ENCODE assay signal across 29 cellular contexts in the genomic region with DNA sequence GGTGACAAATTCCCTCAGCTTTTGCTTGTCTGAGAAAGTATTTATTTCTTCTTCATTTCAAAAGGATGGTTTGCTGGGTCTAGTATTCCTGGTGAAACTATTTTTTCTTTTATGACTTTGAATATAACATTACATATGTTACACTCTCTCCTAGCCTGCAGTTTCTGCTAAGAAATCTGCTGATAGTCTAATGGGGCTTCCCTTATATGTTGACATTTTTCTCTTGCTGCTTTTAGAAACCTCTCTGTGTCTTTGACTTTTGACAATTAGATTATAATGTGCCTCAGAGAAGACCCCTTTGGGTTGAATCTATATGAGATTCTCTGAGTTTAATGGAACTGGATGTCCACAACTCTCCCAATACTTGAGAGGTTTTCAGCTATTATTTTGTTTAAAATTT. TPM values are rescaled to one million over a fixed set of nuclear protein-coding genes. Genes with fewer than 3 reads are reported as not detected.
"Had no signal": no experiment of that assay in that cellular context is flagged by ENCODE, and none has a peak within 500 bp of the region (broad histone marks: within the 10 kb centered on the region; RNA-seq: fewer than 3 reads in every experiment).

No MANE protein-coding gene starts in this region.

- ATAC-seq: activated CD4-positive, alpha-beta T cell treated with anti-CD3 and anti-CD28 coated beads for 36 hours; activated T-cell treated with anti-CD3 and anti-CD28 coated beads, Interleukin-2, amount 50 U/mL, for 4 hours; activated T-helper 17 cell treated with anti-CD3 and anti-CD28 coated beads, Interleukin-2, amount 50 U/mL, for 72 hours; esophagus mucosa had no signal

- H3K27me3 ChIP-seq: brain microvascular endothelial cell had no signal

- DNase-seq: activated CD4-positive, alpha-beta memory T cell treated with anti-CD3 and anti-CD28 coated beads, Interleukin-2, amount 10 ng/mL, durations not matched to agents 7 days and 5 days; activated CD4-positive, alpha-beta T cell treated with anti-CD3 and anti-CD28 coated beads for 36 hours; activated CD4-positive, alpha-beta T cell treated with anti-CD3 and anti-CD28 coated beads, Interleukin-2, amount 10 ng/mL, durations not matched to agents 24 days and 14 days; activated CD4-positive, alpha-beta T cell treated with anti-CD3 and anti-CD28 coated beads, Interleukin-2, amount 50 U/mL, for 4 hours; activated CD4-positive, CD25-positive, alpha-beta regulatory T cell; activated CD4-positive, CD25-positive, alpha-beta regulatory T cell treated with anti-CD3 and anti-CD28 coated beads, Interleukin-2, amount 50 U/mL, for 72 hours; activated CD8-positive, alpha-beta memory T cell treated with anti-CD3 and anti-CD28 coated beads, Interleukin-2, amount 50 U/mL, for 48 hours; activated effector memory CD4-positive, alpha-beta T cell treated with Interleukin-2 at 50 U/mL for 16 hours; activated gamma-delta T cell treated with Interleukin-2 at 50 U/mL for 16 hours; activated naive CD4-positive, alpha-beta T cell treated with anti-CD3 and anti-CD28 coated beads, Interleukin-2, amount 50 U/mL, for 16 hours; activated naive CD4-positive, alpha-beta T cell treated with Interleukin-2 at 50 U/mL for 16 hours; activated T-cell treated with anti-CD3 and anti-CD28 coated beads for 4 hours; activated T-cell treated with anti-CD3 and anti-CD28 coated beads, Interleukin-2, amount 50 U/mL, for 4 hours; amniotic stem cell; anterior cingulate cortex; brain microvascular endothelial cell; caudate nucleus; cortex of kidney; dermis blood vessel endothelial cell; effector CD8-positive, alpha-beta T cell; foreskin fibroblast; head of caudate nucleus; T-helper 2 cell had no signal

- H3K36me3 ChIP-seq: brain microvascular endothelial cell had no signal

- H3K27ac ChIP-seq: brain microvascular endothelial cell had no signal

RNA-seq across cellular contexts. Expression of gene STEAP4, which starts 53.1 kb away (rescaled TPM):
- total RNA-seq: activated CD4-positive, alpha-beta memory T cell treated with anti-CD3 and anti-CD28 coated beads, Interleukin-2, amount 10 ng/mL, durations not matched to agents 7 days and 5 days; activated CD4-positive, alpha-beta T cell treated with anti-CD3 and anti-CD28 coated beads for 36 hours; activated T-helper 17 cell treated with anti-CD3 and anti-CD28 coated beads, Interleukin-2, amount 50 U/mL, for 72 hours; astrocyte; chondrocyte; dermis blood vessel endothelial cell; endothelial cell of umbilical vein; T-helper 1 cell treated with Interleukin-12 subunit alpha and Interleukin-12 subunit beta and Interleukin-4 antibody, amounts not matched to agents 30 ng/mL and 1 ng/mL, for 36 hours had no signal
- polyA plus RNA-seq: endothelial cell of umbilical vein had no signal
